In the genomic region with DNA sequence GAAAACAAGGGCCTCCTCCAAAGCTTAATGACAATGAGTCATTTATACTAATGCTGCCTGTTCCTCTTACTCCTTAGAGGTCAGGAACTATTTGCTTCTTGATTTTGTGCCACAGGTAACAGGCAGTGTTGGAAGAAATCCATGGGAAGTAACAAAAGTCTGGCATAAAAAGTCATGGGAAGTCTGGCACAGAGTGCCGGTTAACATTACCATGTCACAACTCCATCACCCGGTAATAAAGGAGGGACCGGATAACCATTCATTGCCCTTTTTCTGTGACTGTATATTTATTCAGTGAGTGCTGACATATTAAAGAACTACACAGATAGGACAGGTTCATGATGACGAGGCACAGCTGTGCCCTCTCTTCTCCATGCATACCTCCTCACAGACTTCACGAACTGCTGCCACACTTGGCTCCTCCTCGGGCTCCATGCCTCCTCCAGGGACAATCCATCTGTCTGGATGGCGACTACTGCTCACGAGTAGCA, we compare ENCODE assay signal across 2 cellular contexts.
TF ChIP-seq lines count a peak whose summit lies in the region.

No MANE protein-coding gene starts in this region.

TF ChIP-seq in HEK293, 187 proteins besides CTCF, POLR2A, EP300 and RAD21:
- TF ChIP-seq, protein P1, sequence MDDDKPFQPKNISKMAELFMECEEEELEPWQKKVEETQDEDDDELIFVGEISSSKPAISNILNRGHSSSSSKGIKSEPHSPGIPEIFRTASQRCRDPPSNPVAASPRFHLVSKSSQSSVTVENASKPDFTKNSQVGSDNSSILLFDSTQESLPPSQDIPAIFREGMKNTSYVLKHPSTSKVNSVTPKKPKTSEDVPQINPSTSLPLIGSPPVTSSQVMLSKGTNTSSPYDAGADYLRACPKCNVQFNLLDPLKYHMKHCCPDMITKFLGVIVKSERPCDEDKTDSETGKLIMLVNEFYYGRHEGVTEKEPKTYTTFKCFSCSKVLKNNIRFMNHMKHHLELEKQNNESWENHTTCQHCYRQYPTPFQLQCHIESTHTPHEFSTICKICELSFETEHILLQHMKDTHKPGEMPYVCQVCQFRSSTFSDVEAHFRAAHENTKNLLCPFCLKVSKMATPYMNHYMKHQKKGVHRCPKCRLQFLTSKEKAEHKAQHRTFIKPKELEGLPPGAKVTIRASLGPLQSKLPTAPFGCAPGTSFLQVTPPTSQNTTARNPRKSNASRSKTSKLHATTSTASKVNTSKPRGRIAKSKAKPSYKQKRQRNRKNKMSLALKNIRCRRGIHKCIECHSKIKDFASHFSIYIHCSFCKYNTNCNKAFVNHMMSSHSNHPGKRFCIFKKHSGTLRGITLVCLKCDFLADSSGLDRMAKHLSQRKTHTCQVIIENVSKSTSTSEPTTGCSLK (tag by site-specific recombination; IDR thresholded peaks at IDR 0.05): no peak
- TF ChIP-seq ZNF366 (tag by site-specific recombination; conservative IDR thresholded peaks at IDR 0.05): 0 out of 2 replicates have a peak, but pooled peaks have one; percentile 17
- no peak for TF ChIP-seq ZNF747 (tag by site-specific recombination; IDR thresholded peaks at IDR 0.05)
- TF ChIP-seq ZNF660 (tag by site-specific recombination; IDR thresholded peaks at IDR 0.05): 0 out of 2 replicates have a peak, but pooled peaks have one; percentile 38
- TF ChIP-seq FEZF1 (tag by site-specific recombination; IDR thresholded peaks at IDR 0.05): peak; percentile 61
- no peak for TF ChIP-seq ZNF670 (tag by site-specific recombination; IDR thresholded peaks at IDR 0.05; ENCODE audit: low read depth)
- no peak for TF ChIP-seq ZNF701 (tag by site-specific recombination; IDR thresholded peaks at IDR 0.05)
- TF ChIP-seq ZFP37 (tag by site-specific recombination; IDR thresholded peaks at IDR 0.05): no peak
- no peak for TF ChIP-seq ZNF596 (tag by site-specific recombination; IDR thresholded peaks at IDR 0.05)
- TF ChIP-seq, protein P2, sequence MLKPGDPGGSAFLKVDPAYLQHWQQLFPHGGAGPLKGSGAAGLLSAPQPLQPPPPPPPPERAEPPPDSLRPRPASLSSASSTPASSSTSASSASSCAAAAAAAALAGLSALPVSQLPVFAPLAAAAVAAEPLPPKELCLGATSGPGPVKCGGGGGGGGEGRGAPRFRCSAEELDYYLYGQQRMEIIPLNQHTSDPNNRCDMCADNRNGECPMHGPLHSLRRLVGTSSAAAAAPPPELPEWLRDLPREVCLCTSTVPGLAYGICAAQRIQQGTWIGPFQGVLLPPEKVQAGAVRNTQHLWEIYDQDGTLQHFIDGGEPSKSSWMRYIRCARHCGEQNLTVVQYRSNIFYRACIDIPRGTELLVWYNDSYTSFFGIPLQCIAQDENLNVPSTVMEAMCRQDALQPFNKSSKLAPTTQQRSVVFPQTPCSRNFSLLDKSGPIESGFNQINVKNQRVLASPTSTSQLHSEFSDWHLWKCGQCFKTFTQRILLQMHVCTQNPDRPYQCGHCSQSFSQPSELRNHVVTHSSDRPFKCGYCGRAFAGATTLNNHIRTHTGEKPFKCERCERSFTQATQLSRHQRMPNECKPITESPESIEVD (tag by site-specific recombination; IDR thresholded peaks at IDR 0.05): no peak
- TF ChIP-seq ZNF157 (tag by site-specific recombination; IDR thresholded peaks at IDR 0.05): no peak
- TF ChIP-seq ZFP69B (tag by site-specific recombination; IDR thresholded peaks at IDR 0.05): no peak
- no peak for TF ChIP-seq HOXD13 (CRISPR knock-in tag; IDR thresholded peaks at IDR 0.05; ENCODE audit: borderline replicate concordance)
- TF ChIP-seq, protein P3, sequence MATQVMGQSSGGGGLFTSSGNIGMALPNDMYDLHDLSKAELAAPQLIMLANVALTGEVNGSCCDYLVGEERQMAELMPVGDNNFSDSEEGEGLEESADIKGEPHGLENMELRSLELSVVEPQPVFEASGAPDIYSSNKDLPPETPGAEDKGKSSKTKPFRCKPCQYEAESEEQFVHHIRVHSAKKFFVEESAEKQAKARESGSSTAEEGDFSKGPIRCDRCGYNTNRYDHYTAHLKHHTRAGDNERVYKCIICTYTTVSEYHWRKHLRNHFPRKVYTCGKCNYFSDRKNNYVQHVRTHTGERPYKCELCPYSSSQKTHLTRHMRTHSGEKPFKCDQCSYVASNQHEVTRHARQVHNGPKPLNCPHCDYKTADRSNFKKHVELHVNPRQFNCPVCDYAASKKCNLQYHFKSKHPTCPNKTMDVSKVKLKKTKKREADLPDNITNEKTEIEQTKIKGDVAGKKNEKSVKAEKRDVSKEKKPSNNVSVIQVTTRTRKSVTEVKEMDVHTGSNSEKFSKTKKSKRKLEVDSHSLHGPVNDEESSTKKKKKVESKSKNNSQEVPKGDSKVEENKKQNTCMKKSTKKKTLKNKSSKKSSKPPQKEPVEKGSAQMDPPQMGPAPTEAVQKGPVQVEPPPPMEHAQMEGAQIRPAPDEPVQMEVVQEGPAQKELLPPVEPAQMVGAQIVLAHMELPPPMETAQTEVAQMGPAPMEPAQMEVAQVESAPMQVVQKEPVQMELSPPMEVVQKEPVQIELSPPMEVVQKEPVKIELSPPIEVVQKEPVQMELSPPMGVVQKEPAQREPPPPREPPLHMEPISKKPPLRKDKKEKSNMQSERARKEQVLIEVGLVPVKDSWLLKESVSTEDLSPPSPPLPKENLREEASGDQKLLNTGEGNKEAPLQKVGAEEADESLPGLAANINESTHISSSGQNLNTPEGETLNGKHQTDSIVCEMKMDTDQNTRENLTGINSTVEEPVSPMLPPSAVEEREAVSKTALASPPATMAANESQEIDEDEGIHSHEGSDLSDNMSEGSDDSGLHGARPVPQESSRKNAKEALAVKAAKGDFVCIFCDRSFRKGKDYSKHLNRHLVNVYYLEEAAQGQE (tag by site-specific recombination; IDR thresholded peaks at IDR 0.05): no peak
- no peak for TF ChIP-seq PRDM1 (tag by site-specific recombination; IDR thresholded peaks at IDR 0.05)
- TF ChIP-seq SP7 (tag by site-specific recombination; IDR thresholded peaks at IDR 0.05): 0 out of 2 replicates have a peak, but pooled peaks have one; percentile 18
- no peak for TF ChIP-seq ZEB2 (tag by site-specific recombination; IDR thresholded peaks at IDR 0.05)
- TF ChIP-seq ZNF354C (tag by site-specific recombination; IDR thresholded peaks at IDR 0.05; ENCODE audit: borderline replicate concordance, low read depth): no peak
- 0 out of 2 replicates have a peak, but pooled peaks have one; percentile 34 for TF ChIP-seq ZNF600 (tag by site-specific recombination; IDR thresholded peaks at IDR 0.05)

TF ChIP-seq in K562, 482 proteins besides CTCF, POLR2A, EP300 and RAD21:
- TF ChIP-seq, protein P4, sequence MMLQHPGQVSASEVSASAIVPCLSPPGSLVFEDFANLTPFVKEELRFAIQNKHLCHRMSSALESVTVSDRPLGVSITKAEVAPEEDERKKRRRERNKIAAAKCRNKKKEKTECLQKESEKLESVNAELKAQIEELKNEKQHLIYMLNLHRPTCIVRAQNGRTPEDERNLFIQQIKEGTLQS (IDR thresholded peaks at IDR 0.05): 0 out of 2 replicates have a peak, but pooled peaks have one; percentile 19
- TF ChIP-seq, protein P4 (CRISPR knock-in tag; conservative IDR thresholded peaks at IDR 0.05): no peak
- peak; percentile 33; the same call in 1 of the 2 replicates for TF ChIP-seq FOSL1 (tag; conservative IDR thresholded peaks at IDR 0.05)
- no peak for TF ChIP-seq ESRRB (CRISPR knock-in tag; IDR thresholded peaks at IDR 0.05; ENCODE audit: borderline replicate concordance)
